Comparison of ENCODE assay signal across 8 cellular contexts in genomic region chr22:50582562-50583293, GRCh38. TPM values are rescaled to one million over a fixed set of nuclear protein-coding genes. Genes with fewer than 3 reads are reported as not detected.
DNase-seq lines count a peak whose midpoint lies in the region; ATAC-seq and TF ChIP-seq lines count a peak whose summit lies in the region.

A gene with protein sequence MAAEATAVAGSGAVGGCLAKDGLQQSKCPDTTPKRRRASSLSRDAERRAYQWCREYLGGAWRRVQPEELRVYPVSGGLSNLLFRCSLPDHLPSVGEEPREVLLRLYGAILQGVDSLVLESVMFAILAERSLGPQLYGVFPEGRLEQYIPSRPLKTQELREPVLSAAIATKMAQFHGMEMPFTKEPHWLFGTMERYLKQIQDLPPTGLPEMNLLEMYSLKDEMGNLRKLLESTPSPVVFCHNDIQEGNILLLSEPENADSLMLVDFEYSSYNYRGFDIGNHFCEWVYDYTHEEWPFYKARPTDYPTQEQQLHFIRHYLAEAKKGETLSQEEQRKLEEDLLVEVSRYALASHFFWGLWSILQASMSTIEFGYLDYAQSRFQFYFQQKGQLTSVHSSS (minus strand): TSS chr22:50582849. CDS start chr22:50582781, 68 bp downstream.

- CTCF ChIA-PET in Panc1 (lab: Charles Lee), result no interaction called here

- peak within 1 kb of the TSS; percentile 88 for H3K4me3 Mint-ChIP-seq in activated T-cell treated with anti-CD3 and anti-CD28 coated beads, Interleukin-2, amount 50 U/mL, for 4 hours

- peak within 1 kb of the TSS; percentile 94 for H3K9ac ChIP-seq in mucosa of rectum (ENCODE audit: low read depth in 1 of 2, low read length in 2 of 2)

- TF ChIP-seq POLR2A in erythroblast (IDR thresholded peaks at IDR 0.05; ENCODE audit: low read length), result peak; percentile 80

- H3K4me3 ChIP-seq in Panc1 (ENCODE audit: low read depth in 2 of 2, low read length in 2 of 2) (peak within 1 kb of the TSS; percentile 67 to 68), mucosa of rectum (ENCODE audit: low read length in 2 of 2) (peak within 1 kb of the TSS; percentile 92)

- peaks cover 5% of the 10 kb centered on the region for H3K36me3 Mint-ChIP-seq in activated T-cell treated with anti-CD3 and anti-CD28 coated beads, Interleukin-2, amount 50 U/mL, for 4 hours (ENCODE audit: insufficient read depth)

- H3K4me1 ChIP-seq in Panc1 (ENCODE audit: control insufficient read depth, insufficient read depth, low read length) (0 out of 2 replicates have a peak, but pooled peaks cover 2% of the 10 kb centered on the region), mucosa of rectum (ENCODE audit: control insufficient read depth in 2 of 2, insufficient read depth in 2 of 2, low read length in 2 of 2) (peaks cover 14 to 22% of the 10 kb centered on the region in 2 donors)

- no peak for TF ChIP-seq CTCF in Panc1 (IDR thresholded peaks at IDR 0.05)

- H3K4me1 Mint-ChIP-seq in activated T-cell treated with anti-CD3 and anti-CD28 coated beads, Interleukin-2, amount 50 U/mL, for 4 hours (ENCODE audit: low read depth), result peaks cover 16% of the 10 kb centered on the region

- H3K27me3 Mint-ChIP-seq in activated T-cell treated with anti-CD3 and anti-CD28 coated beads, Interleukin-2, amount 50 U/mL, for 4 hours (ENCODE audit: low read depth), result no peaks in the 10 kb centered on the region

- intact Hi-C loops in Panc1 (cut with micrococcal nuclease; ENCODE audit: unreplicated experiment), result no loop called here

- H3K9me3 Mint-ChIP-seq in activated T-cell treated with anti-CD3 and anti-CD28 coated beads, Interleukin-2, amount 50 U/mL, for 4 hours, result no peaks in the 10 kb centered on the region

- in situ Hi-C loops in Panc1 (cut with HindIII; ENCODE audit: low pct_unique_long_range_greater_than_20kb, low sequenced_read_pairs), result no loop called here

- H3K27me3 ChIP-seq in Panc1 (ENCODE audit: control insufficient read depth, insufficient read depth, low read length) (no peaks in the 10 kb centered on the region), mucosa of rectum (ENCODE audit: control insufficient read depth in 2 of 2, insufficient read depth in 2 of 2, low read length in 2 of 2) (no peaks in the 10 kb centered on the region)

- H3K27ac ChIP-seq in Panc1 (ENCODE audit: low read length) (peak within 1 kb of the TSS; percentile 86), mucosa of rectum (ENCODE audit: low read depth in 2 of 2, low read length in 2 of 2) (peak within 1 kb of the TSS; percentile 99)

- H3K9me3 ChIP-seq in Panc1 (ENCODE audit: control insufficient read depth, insufficient read depth, low read depth, low read length) (no peaks in the 10 kb centered on the region), mucosa of rectum (ENCODE audit: control insufficient read depth in 2 of 2, low read length in 2 of 2) (no peaks in the 10 kb centered on the region)

- BruUV-seq in Panc1 (replicated peaks; lab: Mats Ljungman, UMichigan), result no TSS peak

- H3K36me3 ChIP-seq in Panc1 (ENCODE audit: control insufficient read depth, insufficient read depth, low read length) (no peaks in the 10 kb centered on the region), mucosa of rectum (ENCODE audit: control insufficient read depth in 2 of 2, insufficient read depth in 2 of 2, low read length in 2 of 2) (peaks cover 6 to 15% of the 10 kb centered on the region in 2 donors)

- DNase-seq in DMS53 (lab: John Stamatoyannopoulos, UW) (peak; percentile 98), KG1 (lab: John Stamatoyannopoulos, UW) (peak; percentile 95), Panc1 (ENCODE audit: low read depth, low spot score) (peak; percentile 68), erythroblast (lab: John Stamatoyannopoulos, UW) (peak; percentile 97 to 98)
- DNase-seq in activated T-cell treated with anti-CD3 and anti-CD28 coated beads, Interleukin-2, amount 50 U/mL, for 4 hours, result peak; percentile 96
- peak; percentile 98 for DNase-seq in stimulated activated CD8-positive, alpha-beta memory T cell treated with anti-CD3 and anti-CD28 coated beads, Interleukin-4, amount 100 ng/mL, for 48 hours

- ATAC-seq in GM21723 (IDR thresholded peaks at IDR 0.05; ENCODE audit: unreplicated experiment), result peak; percentile 84
- peak; percentile 95 for ATAC-seq in Panc1
- ATAC-seq in activated T-cell treated with anti-CD3 and anti-CD28 coated beads, Interleukin-2, amount 50 U/mL, for 4 hours, result peak; percentile 96

- POLR2A ChIA-PET in Panc1 (lab: Charles Lee), result no interaction called here

RNA-seq across cellular contexts. Expression of the gene that starts here (rescaled TPM):
- total RNA-seq in Panc1 (2021; ENCODE audit: unreplicated experiment), result 43.5 TPM
- polyA plus RNA-seq in Panc1 (2012; ENCODE audit: insufficient read length), result 33.1 TPM
- total RNA-seq in activated T-cell treated with anti-CD3 and anti-CD28 coated beads, Interleukin-2, amount 50 U/mL, for 4 hours, result 10 to 100 TPM; 56.1 to 63.2 (median 60.7) TPM

Comparison
In these comparisons a context has a peak if more than half of its experiments do, and no peak if none do; other contexts are left out.
1. Peak in every context shown above with its lines: DNase-seq, ATAC-seq, H3K4me3 ChIP-seq and H3K27ac ChIP-seq.